In genomic region chr1:150235436-150235851, GRCh38 we compare ENCODE assay signal across 8 cellular contexts. TPM values are rescaled to one million over a fixed set of nuclear protein-coding genes. Genes with fewer than 3 reads are reported as not detected.
DNase-seq lines count a peak whose midpoint lies in the region; ATAC-seq and TF ChIP-seq lines count a peak whose summit lies in the region.

No MANE protein-coding gene starts in this region.

- H3K4me3 ChIP-seq in gastroesophageal sphincter (peak overlapping the region; percentile 66 to 96), skeletal muscle satellite cell (ENCODE audit: low read length) (peak overlapping the region; percentile 94)

- TF ChIP-seq CTCF in gastroesophageal sphincter (IDR thresholded peaks at IDR 0.05): no peak

- H3K36me3 ChIP-seq in gastroesophageal sphincter: peaks cover 0 to 9% of the 10 kb centered on the region in 2 donors
- no peaks in the 10 kb centered on the region for H3K36me3 ChIP-seq in skeletal muscle satellite cell (ENCODE audit: insufficient read depth, low read length)

- H3K4me2 ChIP-seq in skeletal muscle satellite cell (ENCODE audit: low read length): peak overlapping the region; percentile 99

- H3K27ac ChIP-seq in gastroesophageal sphincter: peak overlapping the region; percentile 78 to 100 (median 96)

- TF ChIP-seq POLR2A in gastroesophageal sphincter (IDR thresholded peaks at IDR 0.05): no peak

- WGBS in gastroesophageal sphincter (ENCODE audit: low coverage in 1 of 2), 2 donors: 0 to 7% methylated on average over 3 to 9 of the region's 14 CpGs

- H3K4me1 ChIP-seq in gastroesophageal sphincter (peaks cover 0 to 20% (median 0%) of the 10 kb centered on the region in 3 donors), skeletal muscle satellite cell (ENCODE audit: control insufficient read depth, insufficient read depth, low read length) (peaks cover 5% of the 10 kb centered on the region)

- DNase-seq in AG08396 (ENCODE audit: low spot score) (peak; percentile 33), kidney glomerular epithelial cell (lab: John Stamatoyannopoulos, UW) (no peak), NCI-H1694 treated with DMSO at 0.1 percent for 48 hours (lab: John Stamatoyannopoulos, UW) (no peak)
- DNase-seq in activated CD4-positive, alpha-beta T cell treated with anti-CD3 and anti-CD28 coated beads for 4 hours: peak; percentile 26 to 36

- ATAC-seq in GM19397 (IDR thresholded peaks at IDR 0.05; ENCODE audit: unreplicated experiment): peak; percentile 2
- no peak for ATAC-seq in gastroesophageal sphincter
- no peak for ATAC-seq in HG02870 (IDR thresholded peaks at IDR 0.05; ENCODE audit: unreplicated experiment)

- no peak for TF ChIP-seq EP300 in gastroesophageal sphincter (IDR thresholded peaks at IDR 0.05)

- no peaks in the 10 kb centered on the region for H3K9me3 ChIP-seq in gastroesophageal sphincter
- H3K9me3 ChIP-seq in skeletal muscle satellite cell (replicated peaks; ENCODE audit: low read length): no peaks in the 10 kb centered on the region

- no peaks in the 10 kb centered on the region for H3K27me3 ChIP-seq in gastroesophageal sphincter
- H3K27me3 ChIP-seq in skeletal muscle satellite cell (ENCODE audit: control insufficient read depth, insufficient read depth, low read length): no peaks in the 10 kb centered on the region

- H3K9ac ChIP-seq in skeletal muscle satellite cell (ENCODE audit: low read depth, low read length): peak overlapping the region; percentile 91

RNA-seq across cellular contexts. Expression of gene ANP32E, which starts 0.5 kb away (rescaled TPM):
- total RNA-seq in gastroesophageal sphincter: 10 to 100 TPM; 14.8 to 25.1 (median 21.6) TPM
- 17.9 and 22.3 TPM in 2 replicates for total RNA-seq in skeletal muscle satellite cell (2012; rRNA removed)

RNA-seq across cellular contexts. Expression of gene CA14, which starts 22.1 kb away (rescaled TPM):
- 1 to 10 TPM in 1 of 4 donors, under 1 TPM in 3; 0.54 to 1.5 (median 0.78) TPM for total RNA-seq in gastroesophageal sphincter
- not detected in 2 replicates for total RNA-seq in skeletal muscle satellite cell (2012; rRNA removed)

RNA-seq across cellular contexts. Expression of gene APH1A, which starts 33.4 kb away (rescaled TPM):
- 10 to 100 TPM; 40.3 to 68.9 (median 49.5) TPM for total RNA-seq in gastroesophageal sphincter
- total RNA-seq in skeletal muscle satellite cell (2012; rRNA removed): 82.6 and 85.0 TPM in 2 replicates

RNA-seq across cellular contexts. Expression of gene C1orf54, which starts 37.1 kb away (rescaled TPM):
- total RNA-seq in gastroesophageal sphincter: 10 to 100 TPM in 3 of 4 donors, 1 to 10 TPM in 1; 5.2 to 37.7 (median 16.2) TPM
- total RNA-seq in skeletal muscle satellite cell (2012; rRNA removed): 7.9 and 10.7 TPM in 2 replicates

RNA-seq across cellular contexts. Expression of gene CIART, which starts 46.9 kb away (rescaled TPM):
- total RNA-seq in gastroesophageal sphincter: 10 to 100 TPM in 2 of 4 donors, 1 to 10 TPM in 2; 3.5 to 28.3 (median 14.2) TPM
- total RNA-seq in skeletal muscle satellite cell (2012; rRNA removed): 1.3 and 4.8 TPM in 2 replicates

Comparison
In these comparisons a context has a peak if more than half of its experiments do, and no peak if none do; other contexts are left out.
1. DNase-seq: peak in AG08396 (single experiment) and activated CD4-positive, alpha-beta T cell treated with anti-CD3 and anti-CD28 coated beads for 4 hours (2 of 2); none in kidney glomerular epithelial cell (single experiment) and NCI-H1694 treated with DMSO at 0.1 percent for 48 hours (single experiment).